8 cellular contexts compared by ENCODE assay signal in the genomic region with DNA sequence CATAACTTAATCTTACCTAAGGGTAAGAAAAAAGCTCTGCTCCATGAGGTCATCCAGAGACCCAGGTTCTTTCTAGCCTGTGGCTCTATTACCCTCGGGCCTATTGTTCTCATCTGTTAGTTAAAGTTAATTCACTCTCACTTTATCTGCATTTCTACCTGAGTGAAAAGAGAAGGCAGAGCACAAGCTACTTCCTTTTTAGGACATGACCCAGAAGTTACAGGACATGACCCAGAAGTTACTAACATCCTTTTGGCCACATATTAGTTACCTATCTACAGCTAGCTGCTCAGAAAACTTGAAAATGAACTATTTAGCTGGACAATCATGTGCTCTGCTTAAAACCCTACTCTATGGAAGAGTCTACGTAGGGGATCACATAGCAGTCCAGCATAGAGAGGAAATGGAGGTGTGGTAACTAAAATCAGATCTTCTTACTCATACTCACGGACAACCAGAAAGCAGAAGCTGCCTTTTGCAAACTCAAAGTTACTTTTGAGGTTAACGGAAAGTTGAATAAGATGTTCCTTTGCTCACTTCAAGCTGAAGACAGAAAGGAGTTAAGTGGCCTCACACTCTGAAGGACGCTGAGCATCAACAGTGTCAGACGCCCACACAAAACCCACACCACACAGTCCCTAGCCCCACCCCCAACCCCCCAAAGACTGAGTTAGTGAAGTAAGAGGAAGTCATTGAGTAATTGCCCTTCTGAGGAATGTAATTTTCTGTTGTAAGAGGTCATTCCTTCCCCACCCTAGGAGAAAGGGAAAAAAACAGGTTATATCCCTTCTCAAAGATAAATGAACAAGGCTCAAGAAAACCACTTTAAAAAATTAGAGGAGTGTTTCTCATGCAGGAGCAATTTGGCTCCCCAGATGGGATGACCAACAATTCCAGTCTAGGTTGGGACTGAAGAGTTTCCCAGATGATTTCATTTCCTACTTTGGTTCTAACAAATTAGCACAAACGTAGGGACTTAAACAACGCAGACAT. TPM values are rescaled to one million over a fixed set of nuclear protein-coding genes. Genes with fewer than 3 reads are reported as not detected.
DNase-seq lines count a peak whose midpoint lies in the region; ATAC-seq and TF ChIP-seq lines count a peak whose summit lies in the region.

No MANE protein-coding gene starts in this region.

- ATAC-seq in GM18505 (IDR thresholded peaks at IDR 0.05; ENCODE audit: unreplicated experiment) (peak; percentile 55), HG02763 (IDR thresholded peaks at IDR 0.05; ENCODE audit: unreplicated experiment) (peak; percentile 48), SK-N-SH treated with all-trans-retinoic acid at 6 μM for 48 hours (no peak)
- peak; percentile 84 for ATAC-seq in central memory CD8-positive, alpha-beta T cell (replicated peaks; ENCODE audit: extremely low read depth, poor library complexity, severe bottlenecking)

- H3K4me1 Mint-ChIP-seq in central memory CD8-positive, alpha-beta T cell = peaks cover 16% of the 10 kb centered on the region

- DNase-seq in T-helper 2 cell = peak in 4 of 5 experiments; percentile 14 to 77 (median 34)
- DNase-seq in central memory CD8-positive, alpha-beta T cell (ENCODE audit: low spot score in 2 of 2) = no peak
- peak; percentile 65 to 83 for DNase-seq in stimulated activated CD8-positive, alpha-beta memory T cell treated with anti-CD3 and anti-CD28 coated beads, Interleukin-15, amount 100 ng/mL, for 4 hours (ENCODE audit: low read depth in 2 of 2)
- no peak for DNase-seq in NCI-H1417 treated with DMSO at 0.1 percent for 48 hours (lab: John Stamatoyannopoulos, UW)
- DNase-seq in esophagus muscularis mucosa (ENCODE audit: extremely low spot score) = no peak

- H3K36me3 Mint-ChIP-seq in central memory CD8-positive, alpha-beta T cell (ENCODE audit: insufficient read depth) = no peaks in the 10 kb centered on the region

- no peaks in the 10 kb centered on the region for H3K9me3 Mint-ChIP-seq in central memory CD8-positive, alpha-beta T cell

- no peak overlapping the region for H3K27ac ChIP-seq in esophagus muscularis mucosa (replicated peaks in 1 of 4)

- no peaks in the 10 kb centered on the region for H3K4me1 ChIP-seq in esophagus muscularis mucosa

- WGBS in esophagus muscularis mucosa = 73% methylated on average over 8 of the region's 8 CpGs

- no peak overlapping the region for H3K4me3 ChIP-seq in esophagus muscularis mucosa

- no peak for TF ChIP-seq EP300 in esophagus muscularis mucosa (IDR thresholded peaks at IDR 0.05)

- no peaks in the 10 kb centered on the region for H3K9me3 ChIP-seq in esophagus muscularis mucosa

- H3K27me3 Mint-ChIP-seq in central memory CD8-positive, alpha-beta T cell = peaks cover 7% of the 10 kb centered on the region

- peak overlapping the region; percentile 29 for H3K27ac Mint-ChIP-seq in central memory CD8-positive, alpha-beta T cell (ENCODE audit: low read depth)

- no peak for TF ChIP-seq CTCF in esophagus muscularis mucosa (IDR thresholded peaks at IDR 0.05)

- H3K36me3 ChIP-seq in esophagus muscularis mucosa = no peaks in the 10 kb centered on the region

- TF ChIP-seq POLR2A in GM18505 (IDR thresholded peaks at IDR 0.05; ENCODE audit: borderline replicate concordance, extremely low read depth, insufficient read depth, insufficient read length) = no peak
- TF ChIP-seq POLR2A in esophagus muscularis mucosa (IDR thresholded peaks at IDR 0.05; ENCODE audit: low read depth) = no peak

- intact Hi-C loops in esophagus muscularis mucosa (cut with DNase I) = no loop called here

- H3K4me3 Mint-ChIP-seq in central memory CD8-positive, alpha-beta T cell = peak overlapping the region; percentile 34

- no peaks in the 10 kb centered on the region for H3K27me3 ChIP-seq in esophagus muscularis mucosa

TF ChIP-seq in SK-N-SH treated with all-trans-retinoic acid at 6 μM for 48 hours, 23 proteins besides CTCF, POLR2A, EP300 and RAD21:
- TF ChIP-seq ZC3H10 (CRISPR knock-in tag; IDR thresholded peaks at IDR 0.05) (no peak), ARNTL (CRISPR knock-in tag; IDR thresholded peaks at IDR 0.05; ENCODE audit: borderline replicate concordance, low read depth) (no peak), TCF4 (CRISPR knock-in tag; IDR thresholded peaks at IDR 0.05; ENCODE audit: borderline replicate concordance) (no peak), RARB (CRISPR knock-in tag; IDR thresholded peaks at IDR 0.05) (no peak), CSDC2 (CRISPR knock-in tag; IDR thresholded peaks at IDR 0.05) (no peak), OSR1 (CRISPR knock-in tag; IDR thresholded peaks at IDR 0.05) (no peak), SNAI2 (CRISPR knock-in tag; IDR thresholded peaks at IDR 0.05) (no peak), GLIS3 (CRISPR knock-in tag; IDR thresholded peaks at IDR 0.05) (no peak), ZNF565 (CRISPR knock-in tag; conservative IDR thresholded peaks at IDR 0.05; ENCODE audit: low read depth) (no peak), TOX (CRISPR knock-in tag; IDR thresholded peaks at IDR 0.05; ENCODE audit: borderline replicate concordance) (no peak), BACH2 (CRISPR knock-in tag; IDR thresholded peaks at IDR 0.05; ENCODE audit: borderline replicate concordance) (no peak), ZFP30 (CRISPR knock-in tag; IDR thresholded peaks at IDR 0.05) (no peak), ISL1 (CRISPR knock-in tag; IDR thresholded peaks at IDR 0.05) (no peak), ZNF70 (CRISPR knock-in tag; IDR thresholded peaks at IDR 0.05) (no peak), ZNF8 (CRISPR knock-in tag; IDR thresholded peaks at IDR 0.05) (no peak)
- TF ChIP-seq, protein P1, sequence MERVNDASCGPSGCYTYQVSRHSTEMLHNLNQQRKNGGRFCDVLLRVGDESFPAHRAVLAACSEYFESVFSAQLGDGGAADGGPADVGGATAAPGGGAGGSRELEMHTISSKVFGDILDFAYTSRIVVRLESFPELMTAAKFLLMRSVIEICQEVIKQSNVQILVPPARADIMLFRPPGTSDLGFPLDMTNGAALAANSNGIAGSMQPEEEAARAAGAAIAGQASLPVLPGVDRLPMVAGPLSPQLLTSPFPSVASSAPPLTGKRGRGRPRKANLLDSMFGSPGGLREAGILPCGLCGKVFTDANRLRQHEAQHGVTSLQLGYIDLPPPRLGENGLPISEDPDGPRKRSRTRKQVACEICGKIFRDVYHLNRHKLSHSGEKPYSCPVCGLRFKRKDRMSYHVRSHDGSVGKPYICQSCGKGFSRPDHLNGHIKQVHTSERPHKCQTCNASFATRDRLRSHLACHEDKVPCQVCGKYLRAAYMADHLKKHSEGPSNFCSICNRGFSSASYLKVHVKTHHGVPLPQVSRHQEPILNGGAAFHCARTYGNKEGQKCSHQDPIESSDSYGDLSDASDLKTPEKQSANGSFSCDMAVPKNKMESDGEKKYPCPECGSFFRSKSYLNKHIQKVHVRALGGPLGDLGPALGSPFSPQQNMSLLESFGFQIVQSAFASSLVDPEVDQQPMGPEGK (CRISPR knock-in tag; IDR thresholded peaks at IDR 0.05; ENCODE audit: borderline replicate concordance) = no peak
- TF ChIP-seq, protein P2, sequence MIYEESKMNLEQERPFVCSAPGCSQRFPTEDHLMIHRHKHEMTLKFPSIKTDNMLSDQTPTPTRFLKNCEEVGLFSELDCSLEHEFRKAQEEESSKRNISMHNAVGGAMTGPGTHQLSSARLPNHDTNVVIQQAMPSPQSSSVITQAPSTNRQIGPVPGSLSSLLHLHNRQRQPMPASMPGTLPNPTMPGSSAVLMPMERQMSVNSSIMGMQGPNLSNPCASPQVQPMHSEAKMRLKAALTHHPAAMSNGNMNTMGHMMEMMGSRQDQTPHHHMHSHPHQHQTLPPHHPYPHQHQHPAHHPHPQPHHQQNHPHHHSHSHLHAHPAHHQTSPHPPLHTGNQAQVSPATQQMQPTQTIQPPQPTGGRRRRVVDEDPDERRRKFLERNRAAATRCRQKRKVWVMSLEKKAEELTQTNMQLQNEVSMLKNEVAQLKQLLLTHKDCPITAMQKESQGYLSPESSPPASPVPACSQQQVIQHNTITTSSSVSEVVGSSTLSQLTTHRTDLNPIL (CRISPR knock-in tag; IDR thresholded peaks at IDR 0.05; ENCODE audit: low read depth) = no peak
- TF ChIP-seq, protein P3, sequence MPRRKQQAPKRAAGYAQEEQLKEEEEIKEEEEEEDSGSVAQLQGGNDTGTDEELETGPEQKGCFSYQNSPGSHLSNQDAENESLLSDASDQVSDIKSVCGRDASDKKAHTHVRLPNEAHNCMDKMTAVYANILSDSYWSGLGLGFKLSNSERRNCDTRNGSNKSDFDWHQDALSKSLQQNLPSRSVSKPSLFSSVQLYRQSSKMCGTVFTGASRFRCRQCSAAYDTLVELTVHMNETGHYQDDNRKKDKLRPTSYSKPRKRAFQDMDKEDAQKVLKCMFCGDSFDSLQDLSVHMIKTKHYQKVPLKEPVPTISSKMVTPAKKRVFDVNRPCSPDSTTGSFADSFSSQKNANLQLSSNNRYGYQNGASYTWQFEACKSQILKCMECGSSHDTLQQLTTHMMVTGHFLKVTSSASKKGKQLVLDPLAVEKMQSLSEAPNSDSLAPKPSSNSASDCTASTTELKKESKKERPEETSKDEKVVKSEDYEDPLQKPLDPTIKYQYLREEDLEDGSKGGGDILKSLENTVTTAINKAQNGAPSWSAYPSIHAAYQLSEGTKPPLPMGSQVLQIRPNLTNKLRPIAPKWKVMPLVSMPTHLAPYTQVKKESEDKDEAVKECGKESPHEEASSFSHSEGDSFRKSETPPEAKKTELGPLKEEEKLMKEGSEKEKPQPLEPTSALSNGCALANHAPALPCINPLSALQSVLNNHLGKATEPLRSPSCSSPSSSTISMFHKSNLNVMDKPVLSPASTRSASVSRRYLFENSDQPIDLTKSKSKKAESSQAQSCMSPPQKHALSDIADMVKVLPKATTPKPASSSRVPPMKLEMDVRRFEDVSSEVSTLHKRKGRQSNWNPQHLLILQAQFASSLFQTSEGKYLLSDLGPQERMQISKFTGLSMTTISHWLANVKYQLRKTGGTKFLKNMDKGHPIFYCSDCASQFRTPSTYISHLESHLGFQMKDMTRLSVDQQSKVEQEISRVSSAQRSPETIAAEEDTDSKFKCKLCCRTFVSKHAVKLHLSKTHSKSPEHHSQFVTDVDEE (CRISPR knock-in tag; IDR thresholded peaks at IDR 0.05) = no peak

RNA-seq across cellular contexts. Expression of a gene that starts 45.9 kb away (rescaled TPM):
- 10 to 100 TPM; 80.2 to 98.8 (median 91.2) TPM for total RNA-seq in esophagus muscularis mucosa

Comparison
In these comparisons a context has a peak if more than half of its experiments do, and no peak if none do; other contexts are left out.
1. DNase-seq: peak in T-helper 2 cell (4 of 5) and stimulated activated CD8-positive, alpha-beta memory T cell treated with anti-CD3 and anti-CD28 coated beads, Interleukin-15, amount 100 ng/mL, for 4 hours (2 of 2); none in central memory CD8-positive, alpha-beta T cell (0 of 2), NCI-H1417 treated with DMSO at 0.1 percent for 48 hours (single experiment) and esophagus muscularis mucosa (single experiment).